2 cellular contexts compared by ENCODE assay signal in genomic region chr22:38348751-38349496, GRCh38.
TF ChIP-seq lines count a peak whose summit lies in the region.

No MANE protein-coding gene starts in this region.

TF ChIP-seq in IMR-90, 13 proteins besides CTCF, POLR2A, EP300 and RAD21:
- TF ChIP-seq CEBPB (IDR thresholded peaks at IDR 0.05; ENCODE audit: low read depth, low read length) (no peak), USF2 (IDR thresholded peaks at IDR 0.05; ENCODE audit: low read depth, low read length) (no peak), MAFK (IDR thresholded peaks at IDR 0.05; ENCODE audit: low read depth, low read length) (no peak), ELK1 (IDR thresholded peaks at IDR 0.05; ENCODE audit: borderline replicate concordance, low read depth, low read length) (no peak), SMC3 (IDR thresholded peaks at IDR 0.05; ENCODE audit: low read depth, low read length) (no peak), RFX5 (IDR thresholded peaks at IDR 0.05; ENCODE audit: low read depth, low read length) (no peak), NFE2L2 (IDR thresholded peaks at IDR 0.05; ENCODE audit: low read depth, low read length) (no peak), RCOR1 (IDR thresholded peaks at IDR 0.05; ENCODE audit: insufficient replicate concordance, low read length) (no peak), BHLHE40 (IDR thresholded peaks at IDR 0.05; ENCODE audit: low read depth, low read length) (no peak), MXI1 (IDR thresholded peaks at IDR 0.05; ENCODE audit: borderline replicate concordance, low read depth, low read length) (no peak), CHD1 (IDR thresholded peaks at IDR 0.05; ENCODE audit: low read depth, low read length) (no peak), MAZ (IDR thresholded peaks at IDR 0.05; ENCODE audit: borderline replicate concordance, low read depth, low read length) (no peak)

TF ChIP-seq in H1, 55 proteins besides CTCF, POLR2A, EP300 and RAD21:
- TF ChIP-seq POLR2AphosphoS5 (IDR thresholded peaks at IDR 0.05; ENCODE audit: low read depth, low read length) (peak; percentile 23), NRF1 (IDR thresholded peaks at IDR 0.05; ENCODE audit: low read depth, low read length) (no peak)
